In the genomic region with DNA sequence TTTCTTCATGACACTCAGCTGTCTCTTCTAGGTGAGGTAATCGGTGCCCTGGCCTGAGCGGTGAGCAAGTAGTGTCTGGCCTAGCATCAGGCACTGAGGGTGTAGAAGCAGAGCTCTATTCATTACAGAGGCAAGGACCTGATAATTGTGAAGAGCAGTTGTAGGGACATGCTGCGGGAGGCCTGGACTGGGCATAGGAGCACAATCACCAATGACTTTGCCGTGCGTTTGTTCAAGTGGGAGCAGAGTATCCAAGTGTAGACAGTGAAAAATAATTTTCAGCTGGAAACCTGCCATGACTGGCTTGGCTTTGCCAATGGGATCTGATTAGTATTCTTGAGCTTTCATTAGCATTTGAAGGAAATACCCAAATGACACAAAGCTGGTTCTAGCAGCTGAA, we compare ENCODE assay signal across 1 cellular context.
TF ChIP-seq lines count a peak whose summit lies in the region.

No MANE protein-coding gene starts in this region.

TF ChIP-seq in WTC11, 78 proteins besides CTCF, POLR2A, EP300 and RAD21 (continued from another document):
- TF ChIP-seq SMAD3 (CRISPR knock-in tag; IDR thresholded peaks at IDR 0.05; ENCODE audit: borderline replicate concordance) (no peak), ZNF396 (CRISPR knock-in tag; IDR thresholded peaks at IDR 0.05; ENCODE audit: borderline replicate concordance) (no peak), ELF4 (CRISPR knock-in tag; IDR thresholded peaks at IDR 0.05; ENCODE audit: low read depth) (no peak), NR3C1 (CRISPR knock-in tag; conservative IDR thresholded peaks at IDR 0.05; ENCODE audit: low read depth) (no peak), ATF6 (CRISPR knock-in tag; IDR thresholded peaks at IDR 0.05) (no peak), CDX4 (CRISPR knock-in tag; IDR thresholded peaks at IDR 0.05; ENCODE audit: borderline replicate concordance) (no peak), TCF7 (CRISPR knock-in tag; IDR thresholded peaks at IDR 0.05; ENCODE audit: low read depth) (no peak), ZNF416 (CRISPR knock-in tag; IDR thresholded peaks at IDR 0.05) (no peak), ESRRA (CRISPR knock-in tag; IDR thresholded peaks at IDR 0.05; ENCODE audit: borderline replicate concordance) (no peak), ZNF138 (CRISPR knock-in tag; conservative IDR thresholded peaks at IDR 0.05) (no peak), PRDM15 (CRISPR knock-in tag; IDR thresholded peaks at IDR 0.05) (no peak), TEAD4 (CRISPR knock-in tag; IDR thresholded peaks at IDR 0.05) (no peak)
- TF ChIP-seq, protein P1, sequence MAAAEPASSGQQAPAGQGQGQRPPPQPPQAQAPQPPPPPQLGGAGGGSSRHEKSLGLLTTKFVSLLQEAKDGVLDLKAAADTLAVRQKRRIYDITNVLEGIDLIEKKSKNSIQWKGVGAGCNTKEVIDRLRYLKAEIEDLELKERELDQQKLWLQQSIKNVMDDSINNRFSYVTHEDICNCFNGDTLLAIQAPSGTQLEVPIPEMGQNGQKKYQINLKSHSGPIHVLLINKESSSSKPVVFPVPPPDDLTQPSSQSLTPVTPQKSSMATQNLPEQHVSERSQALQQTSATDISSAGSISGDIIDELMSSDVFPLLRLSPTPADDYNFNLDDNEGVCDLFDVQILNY (CRISPR knock-in tag; IDR thresholded peaks at IDR 0.05): no peak
TF ChIP-seq in WTC11: peak in this region for 0.
